ENCODE assay signal across 1 cellular context in genomic region chr6:68473433-68474210, GRCh38.
A peak's percentile ranks its signal among the peaks of the same experiment; 100 is the strongest.
TF ChIP-seq lines count a peak whose summit lies in the region.

No MANE protein-coding gene starts in this region.

TF ChIP-seq in SK-N-SH treated with all-trans-retinoic acid at 6 μM for 48 hours, 23 proteins besides CTCF, POLR2A, EP300 and RAD21 (continued from another document):
- TF ChIP-seq TSHZ2 (CRISPR knock-in tag; IDR thresholded peaks at IDR 0.05) (peak; percentile 76), ISL1 (CRISPR knock-in tag; IDR thresholded peaks at IDR 0.05) (peak; percentile 77), POU6F1 (CRISPR knock-in tag; IDR thresholded peaks at IDR 0.05; ENCODE audit: borderline replicate concordance, low read depth) (no peak)
- TF ChIP-seq, protein P1, sequence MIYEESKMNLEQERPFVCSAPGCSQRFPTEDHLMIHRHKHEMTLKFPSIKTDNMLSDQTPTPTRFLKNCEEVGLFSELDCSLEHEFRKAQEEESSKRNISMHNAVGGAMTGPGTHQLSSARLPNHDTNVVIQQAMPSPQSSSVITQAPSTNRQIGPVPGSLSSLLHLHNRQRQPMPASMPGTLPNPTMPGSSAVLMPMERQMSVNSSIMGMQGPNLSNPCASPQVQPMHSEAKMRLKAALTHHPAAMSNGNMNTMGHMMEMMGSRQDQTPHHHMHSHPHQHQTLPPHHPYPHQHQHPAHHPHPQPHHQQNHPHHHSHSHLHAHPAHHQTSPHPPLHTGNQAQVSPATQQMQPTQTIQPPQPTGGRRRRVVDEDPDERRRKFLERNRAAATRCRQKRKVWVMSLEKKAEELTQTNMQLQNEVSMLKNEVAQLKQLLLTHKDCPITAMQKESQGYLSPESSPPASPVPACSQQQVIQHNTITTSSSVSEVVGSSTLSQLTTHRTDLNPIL (CRISPR knock-in tag; IDR thresholded peaks at IDR 0.05; ENCODE audit: low read depth): 0 out of 2 replicates have a peak, but pooled peaks have one; percentile 15
